In the genomic region with DNA sequence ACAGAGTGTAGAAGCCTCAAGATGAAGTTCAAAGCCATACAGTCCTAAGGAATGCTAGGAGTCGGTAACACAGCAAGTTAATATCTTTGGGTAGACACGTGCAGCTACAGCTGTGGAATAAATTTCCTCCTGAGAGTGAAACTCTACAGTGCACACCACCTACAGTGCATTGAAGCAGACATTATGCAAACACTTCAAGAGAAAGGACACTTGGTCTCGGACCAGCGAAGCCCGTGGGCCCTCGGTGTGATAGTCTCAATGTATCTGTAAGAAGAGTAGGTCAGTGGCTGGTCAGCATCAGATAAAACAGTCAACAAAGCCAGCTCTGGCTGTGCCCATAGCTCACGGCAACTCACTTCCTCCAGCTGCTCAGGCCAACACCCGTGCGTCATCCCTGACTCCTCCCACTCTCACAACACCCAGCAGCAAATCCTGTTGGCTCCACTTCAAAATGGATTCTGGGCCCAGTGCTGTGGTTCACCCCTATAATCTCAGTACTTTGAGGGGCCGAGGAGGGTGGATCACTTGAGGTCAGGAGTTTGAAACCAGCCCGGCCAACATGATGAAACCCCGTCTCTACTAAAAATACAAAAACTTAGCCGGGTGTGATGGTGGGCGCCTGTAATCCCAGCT, we compare ENCODE assay signal across 8 cellular contexts. TPM values are rescaled to one million over a fixed set of nuclear protein-coding genes. Genes with fewer than 3 reads are reported as not detected.
DNase-seq lines count a peak whose midpoint lies in the region; ATAC-seq and TF ChIP-seq lines count a peak whose summit lies in the region.
"Not testable (repeated sequence)": the region's sequence is repeated elsewhere in the genome, so short reads cannot be mapped to it uniquely, and the experiment has no call there.

No MANE protein-coding gene starts in this region.

- not testable (repeated sequence) for H4K20me1 ChIP-seq in PC-9 (ENCODE audit: insufficient read depth)

- H3K4me1 ChIP-seq in PC-9 (replicated peaks; ENCODE audit: insufficient read depth): peaks cover 35% of the 10 kb centered on the region
- not testable (repeated sequence) for H3K4me1 ChIP-seq in mucosa of descending colon (ENCODE audit: low read depth)
- H3K4me1 ChIP-seq in suprapubic skin: peaks cover 12% of the 10 kb centered on the region

- CTCF ChIA-PET in PC-9 (lab: Charles Lee): interaction anchor here (0.6 kb wide), 1 partner anchor 16 kb away, joined by 8 read pairs; no protein-coding TSS in a partner anchor

- intact Hi-C loops in PC-9 (cut with micrococcal nuclease; ENCODE audit: unreplicated experiment); mucosa of descending colon (cut with DNase I, micrococcal nuclease): not testable (repeated sequence)

- ATAC-seq in GM21423 (IDR thresholded peaks at IDR 0.05; ENCODE audit: unreplicated experiment) (peak; percentile 46), HG03175 (IDR thresholded peaks at IDR 0.05; ENCODE audit: unreplicated experiment) (peak; percentile 59), mucosa of descending colon (peak; percentile 91)
- peak; percentile 72 for ATAC-seq in activated T-helper 17 cell treated with anti-CD3 and anti-CD28 coated beads, Interleukin-2, amount 50 U/mL, for 72 hours (replicated peaks)

- H3K27me3 ChIP-seq in PC-9 (ENCODE audit: insufficient read depth, low read depth); suprapubic skin: not testable (repeated sequence)

- WGBS in suprapubic skin: 44% methylated on average over 11 of the region's 14 CpGs

- not testable (repeated sequence) for H3K4me1 Mint-ChIP-seq in activated T-helper 17 cell treated with anti-CD3 and anti-CD28 coated beads, Interleukin-2, amount 50 U/mL, for 72 hours

- H3K9me2 ChIP-seq in PC-9 (ENCODE audit: insufficient read depth): not testable (repeated sequence)

- H3K36me3 ChIP-seq in PC-9 (ENCODE audit: low read depth); mucosa of descending colon (ENCODE audit: low read depth); suprapubic skin: not testable (repeated sequence)

- H3K27ac Mint-ChIP-seq in activated T-helper 17 cell treated with anti-CD3 and anti-CD28 coated beads, Interleukin-2, amount 50 U/mL, for 72 hours: not testable (repeated sequence)

- TF ChIP-seq POLR2A in suprapubic skin (IDR thresholded peaks at IDR 0.05): not testable (repeated sequence)

- H3F3A ChIP-seq in PC-9 (ENCODE audit: insufficient read depth, low read depth): peaks cover 17% of the 10 kb centered on the region

- H2AFZ ChIP-seq in PC-9: peak overlapping the region; percentile 51; the same call in 1 of the 2 replicates

- not testable (repeated sequence) for H3K9me3 Mint-ChIP-seq in activated T-helper 17 cell treated with anti-CD3 and anti-CD28 coated beads, Interleukin-2, amount 50 U/mL, for 72 hours

- TF ChIP-seq CTCF in GM12865 (IDR thresholded peaks at IDR 0.05; ENCODE audit: insufficient read depth, low read depth, low read length, missing control alignments); PC-9 (conservative IDR thresholded peaks at IDR 0.05); fibroblast of pulmonary artery (IDR thresholded peaks at IDR 0.05; ENCODE audit: low read length, missing control alignments); mucosa of descending colon (IDR thresholded peaks at IDR 0.05); suprapubic skin (IDR thresholded peaks at IDR 0.05): not testable (repeated sequence)

- POLR2A ChIA-PET in PC-9 (lab: Charles Lee; ENCODE audit: unreplicated experiment): not testable (repeated sequence)

- H3K27ac ChIP-seq in PC-9: peak overlapping the region; percentile 52
- peak overlapping the region; percentile 62 for H3K27ac ChIP-seq in suprapubic skin

- DNase-seq in GM12865 (ENCODE audit: low read depth) (peak; percentile 69), PC-9 (peak in 1 of 2 experiments; percentile 23), fibroblast of pulmonary artery (ENCODE audit: low read depth) (peak; percentile 29), mucosa of descending colon (peak in 1 of 3 donors; percentile 42)
- not testable (repeated sequence) for DNase-seq in suprapubic skin (ENCODE audit: low spot score in 2 of 2)

- BruUV-seq in PC-9 (replicated peaks; lab: Mats Ljungman, UMichigan): not testable (repeated sequence)

- not testable (repeated sequence) for H3K4me3 Mint-ChIP-seq in activated T-helper 17 cell treated with anti-CD3 and anti-CD28 coated beads, Interleukin-2, amount 50 U/mL, for 72 hours

- H3K9me3 ChIP-seq in PC-9 (ENCODE audit: insufficient read depth, low read depth); mucosa of descending colon; suprapubic skin: not testable (repeated sequence)

- H3K27me3 Mint-ChIP-seq in activated T-helper 17 cell treated with anti-CD3 and anti-CD28 coated beads, Interleukin-2, amount 50 U/mL, for 72 hours: not testable (repeated sequence)

- H3K4me3 ChIP-seq in GM12865 (ENCODE audit: low read depth, low read length): peak overlapping the region; percentile 19; the same call in 1 of the 2 replicates
- H3K4me3 ChIP-seq in PC-9; fibroblast of pulmonary artery (replicated peaks; ENCODE audit: low read depth, low read length); mucosa of descending colon; suprapubic skin: not testable (repeated sequence)

- H3K4me2 ChIP-seq in PC-9: peak overlapping the region; percentile 68

- H3K79me2 ChIP-seq in PC-9 (ENCODE audit: low read depth): not testable (repeated sequence)

- not testable (repeated sequence) for H3K36me3 Mint-ChIP-seq in activated T-helper 17 cell treated with anti-CD3 and anti-CD28 coated beads, Interleukin-2, amount 50 U/mL, for 72 hours (ENCODE audit: low read depth)

- not testable (repeated sequence) for TF ChIP-seq EP300 in suprapubic skin (IDR thresholded peaks at IDR 0.05)

RNA-seq across cellular contexts. Expression of a gene that starts 16.4 kb away (rescaled TPM):
- total RNA-seq in PC-9 (2021) (1.9 and 2.4 TPM in 2 replicates), mucosa of descending colon (1 to 10 TPM in 1 of 3 donors, under 1 TPM in 2; 0.52 to 2.5 (median 0.89) TPM), suprapubic skin (10 to 100 TPM; 13.0 to 96.1 (median 52.1) TPM)
- total RNA-seq in activated T-helper 17 cell treated with anti-CD3 and anti-CD28 coated beads, Interleukin-2, amount 50 U/mL, for 72 hours: 1 to 10 TPM in 1 of 2 donors, under 1 TPM in 1; 0.48 to 1.2 TPM

RNA-seq across cellular contexts. Expression of a gene that starts 17.7 kb away (rescaled TPM):
- total RNA-seq in PC-9 (2021) (52.7 and 56.6 TPM in 2 replicates), mucosa of descending colon (10 to 100 TPM; 32.2 to 37.0 (median 32.4) TPM), suprapubic skin (10 to 100 TPM; 19.0 to 31.3 (median 23.5) TPM)
- total RNA-seq in activated T-helper 17 cell treated with anti-CD3 and anti-CD28 coated beads, Interleukin-2, amount 50 U/mL, for 72 hours: 10 to 100 TPM; 37.6 to 83.4 TPM
